Comparison of ENCODE assay signal across 21 cellular contexts in the genomic region with DNA sequence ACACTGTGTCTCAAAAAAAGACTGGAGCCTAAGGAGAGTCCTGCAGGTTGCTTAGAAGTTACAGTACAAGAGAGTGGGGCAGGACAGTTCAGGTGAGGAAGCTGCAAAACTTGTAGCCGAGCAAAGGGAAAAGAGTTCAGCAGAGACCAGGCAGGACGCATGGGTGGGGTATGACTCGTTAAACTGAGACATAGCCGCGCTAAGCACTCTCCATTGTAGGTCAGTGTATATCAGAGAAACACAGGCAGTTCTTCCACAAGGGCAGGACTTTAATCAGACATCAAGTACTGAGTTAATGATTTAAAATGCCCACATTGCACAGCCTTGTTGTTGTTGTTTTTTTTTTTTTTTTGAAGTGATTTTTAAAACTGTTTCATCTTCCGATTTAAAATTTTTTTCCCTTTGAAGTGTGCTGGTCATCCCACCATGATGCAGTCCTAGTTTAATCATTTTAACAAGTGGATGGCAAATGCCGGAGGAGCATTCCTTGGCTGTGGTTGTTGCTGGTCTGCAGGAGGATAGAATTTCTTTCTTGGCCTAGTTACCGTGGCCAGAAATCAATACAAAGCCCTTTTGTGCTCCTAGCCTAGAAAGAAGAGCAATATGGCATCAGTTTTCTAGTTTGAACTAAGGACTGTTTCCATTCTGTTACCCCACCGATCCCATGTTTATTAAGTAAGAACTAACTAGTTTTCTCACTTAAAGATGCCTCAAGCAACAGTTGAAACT. TPM values are rescaled to one million over a fixed set of nuclear protein-coding genes. Genes with fewer than 3 reads are reported as not detected.
DNase-seq lines count a peak whose midpoint lies in the region; ATAC-seq, FAIRE-seq and TF ChIP-seq lines count a peak whose summit lies in the region.
"Had no signal": no experiment of that assay in that cellular context is flagged by ENCODE, and none has a peak within 500 bp of the region (broad histone marks: within the 10 kb centered on the region; RNA-seq: fewer than 3 reads in every experiment).

No MANE protein-coding gene starts in this region.

- H3K27ac ChIP-seq in small intestine (ENCODE audit: low read depth in 1 of 2, low read length in 1 of 2) = no peak overlapping the region
- H3K27ac ChIP-seq: epithelial cell of prostate, left ventricle myocardium inferior, upper lobe of right lung had no signal

- H3K4me3 ChIP-seq in small intestine (ENCODE audit: low read depth in 1 of 2, low read length in 2 of 2) = no peak overlapping the region
- H3K4me3 ChIP-seq: left ventricle myocardium inferior, upper lobe of right lung had no signal

- H3K27ac Mint-ChIP-seq in brain (peak overlapping the region in 3 of 5 experiments; percentile 15 to 89 (median 80)), progenitor cell of endocrine pancreas (peak overlapping the region; percentile 65)
- H3K27ac Mint-ChIP-seq: CD4-positive, CD25-positive, alpha-beta regulatory T cell; T-cell had no signal

- H3K9me3 ChIP-seq in small intestine (ENCODE audit: control insufficient read depth, low read depth) = no peaks in the 10 kb centered on the region
- H3K9me3 ChIP-seq: left ventricle myocardium inferior, upper lobe of right lung had no signal

- H3K36me3 ChIP-seq in small intestine (ENCODE audit: control insufficient read depth in 2 of 2, insufficient read depth in 2 of 2, low read length in 2 of 2) = peaks cover 22% of the 10 kb centered on the region in 2 donors

- no peak overlapping the region for H3K4me3 Mint-ChIP-seq in brain
- no peak overlapping the region for H3K4me3 Mint-ChIP-seq in progenitor cell of endocrine pancreas (ENCODE audit: low read depth)
- H3K4me3 Mint-ChIP-seq: CD4-positive, CD25-positive, alpha-beta regulatory T cell; T-cell had no signal

- no peaks in the 10 kb centered on the region for H3K27me3 Mint-ChIP-seq in brain
- no peaks in the 10 kb centered on the region for H3K27me3 Mint-ChIP-seq in progenitor cell of endocrine pancreas
- H3K27me3 Mint-ChIP-seq: CD4-positive, CD25-positive, alpha-beta regulatory T cell; T-cell had no signal

- WGBS in small intestine, 3 donors = 84 to 91% (median 89%) methylated on average over 9 of the region's 9 CpGs

- no peak for FAIRE-seq in small intestine (lab: Jason Lieb, UNC)
- FAIRE-seq: H1 had no signal

- peak; percentile 65 for DNase-seq in SK-MEL-5 (ENCODE audit: low read depth, low spot score)
- no peak for DNase-seq in left lobe of liver (ENCODE audit: low spot score)
- DNase-seq in progenitor cell of endocrine pancreas (ENCODE audit: low spot score, unreplicated experiment) = no peak
- DNase-seq in small intestine = no peak
- no peak for DNase-seq in HK-2 (ENCODE audit: unreplicated experiment)
- DNase-seq in GM19240 (ENCODE audit: insufficient read length, low spot score) = no peak
- DNase-seq: activated CD4-positive, CD25-positive, alpha-beta regulatory T cell treated with anti-CD3 and anti-CD28 coated beads, Interleukin-2, amount 50 U/mL, for 72 hours; aorta; CD4-positive, CD25-positive, alpha-beta regulatory T cell; left ventricle myocardium inferior; NCI-H2081 treated with DMSO at 0.1 percent for 48 hours; NCI-H446 treated with DMSO at 0.1 percent for 48 hours; SIG-M5; T-cell; upper lobe of right lung had no signal

- H3K36me3 Mint-ChIP-seq in brain = peaks cover 58% of the 10 kb centered on the region
- H3K36me3 Mint-ChIP-seq in progenitor cell of endocrine pancreas (ENCODE audit: insufficient read depth) = peaks cover 26% of the 10 kb centered on the region

- no peaks in the 10 kb centered on the region for H3K27me3 ChIP-seq in small intestine (ENCODE audit: control insufficient read depth in 2 of 2, insufficient read depth in 2 of 2, low read length in 2 of 2)
- H3K27me3 ChIP-seq: upper lobe of right lung had no signal

- in situ Hi-C loops in SK-MEL-5 (cut with HindIII; ENCODE audit: low pct_unique_long_range_greater_than_20kb, low sequenced_read_pairs) = no loop called here

- H3K9me3 Mint-ChIP-seq in brain = no peaks in the 10 kb centered on the region
- H3K9me3 Mint-ChIP-seq in progenitor cell of endocrine pancreas (ENCODE audit: low read depth) = no peaks in the 10 kb centered on the region
- H3K9me3 Mint-ChIP-seq: activated naive CD4-positive, alpha-beta T cell treated with anti-CD3 and anti-CD28 coated beads, Interleukin-2, amount 50 U/mL, for 72 hours; CD4-positive, CD25-positive, alpha-beta regulatory T cell; T-cell had no signal

- H3K4me1 ChIP-seq in small intestine (ENCODE audit: control insufficient read depth in 2 of 2, insufficient read depth in 1 of 2, low read depth in 1 of 2, low read length in 1 of 2) = peaks cover 2% of the 10 kb centered on the region in 2 donors
- H3K4me1 ChIP-seq: upper lobe of right lung had no signal

- TF ChIP-seq CTCF in brain (conservative IDR thresholded peaks at IDR 0.05) = no peak
- TF ChIP-seq CTCF in progenitor cell of endocrine pancreas (IDR thresholded peaks at IDR 0.05; ENCODE audit: unreplicated experiment) = no peak

- ATAC-seq in left lobe of liver (peak; percentile 85), GM18861 (IDR thresholded peaks at IDR 0.05; ENCODE audit: unreplicated experiment) (no peak)
- ATAC-seq: activated naive CD4-positive, alpha-beta T cell treated with anti-CD3 and anti-CD28 coated beads, Interleukin-2, amount 50 U/mL, for 72 hours; Panc1; T-cell; upper lobe of right lung had no signal

- H3K4me1 Mint-ChIP-seq in brain (no peaks in the 10 kb centered on the region), progenitor cell of endocrine pancreas (ENCODE audit: low read depth) (peaks cover 12% of the 10 kb centered on the region)

RNA-seq across cellular contexts. Expression of a gene that starts 10.3 kb away (rescaled TPM):
- total RNA-seq in SK-MEL-5 (2014; rRNA removed; shearing (Covaris generic)) = 90.2 and 96.7 TPM in 2 replicates
- polyA plus RNA-seq in SK-MEL-5 (2015; cell fraction: cytosol; rRNA removed) = 62.6 and 71.2 TPM in 2 replicates
- 35.8 and 45.7 TPM in 2 replicates for polyA plus RNA-seq in SK-MEL-5 (2015; cell fraction: nucleus; rRNA removed)
- 36.6 TPM for polyA plus RNA-seq in brain (ENCODE audit: insufficient read depth, low read depth, low replicate concordance)
- total RNA-seq in left lobe of liver = 67.0 TPM
- 76.4 and 81.6 TPM in 2 replicates for total RNA-seq in progenitor cell of endocrine pancreas
- 100 to 1,000 TPM in 1 of 3 donors, 10 to 100 TPM in 2; 55.9 to 113 (median 64.8) TPM for polyA plus RNA-seq in small intestine

RNA-seq across cellular contexts. Expression of a gene that starts 27.2 kb away (rescaled TPM):
- 11.8 and 15.5 TPM in 2 replicates for total RNA-seq in SK-MEL-5 (2014; rRNA removed; shearing (Covaris generic))
- polyA plus RNA-seq in SK-MEL-5 (2015; cell fraction: cytosol; rRNA removed) = 7.9 and 8.1 TPM in 2 replicates
- polyA plus RNA-seq in SK-MEL-5 (2015; cell fraction: nucleus; rRNA removed) = 22.5 and 24.9 TPM in 2 replicates
- polyA plus RNA-seq in brain (ENCODE audit: insufficient read depth, low read depth, low replicate concordance) = 35.2 TPM
- 15.9 TPM for total RNA-seq in left lobe of liver
- 108 and 115 TPM in 2 replicates for total RNA-seq in progenitor cell of endocrine pancreas
- polyA plus RNA-seq in small intestine = 10 to 100 TPM in 1 of 3 donors, 1 to 10 TPM in 2; 5.1 to 12.6 (median 8.6) TPM
